In genomic region chr16:80449332-80449731, GRCh38 we compare ENCODE assay signal across 26 cellular contexts.
"Had no signal": no experiment of that assay in that cellular context is flagged by ENCODE, and none has a peak within 500 bp of the region (broad histone marks: within the 10 kb centered on the region; RNA-seq: fewer than 3 reads in every experiment).

No MANE protein-coding gene starts in this region.

- H3K36me3 ChIP-seq: neural progenitor cell, ovary, right lobe of liver, sigmoid colon, suprapubic skin, tibial artery, transverse colon, upper lobe of right lung, uterus had no signal

- H3K27me3 ChIP-seq: neural progenitor cell, ovary, right lobe of liver, sigmoid colon, suprapubic skin, testis, tibial artery, transverse colon, uterus had no signal

- DNase-seq: naive thymus-derived CD4-positive, alpha-beta T cell; natural killer cell; occipital lobe; ovary; posterior cingulate gyrus; right cardiac atrium; right lobe of liver; sigmoid colon; small intestine; stimulated activated CD4-positive, alpha-beta T cell treated with anti-CD3 and anti-CD28 coated beads, Interleukin-12 subunit alpha, Interleukin-12 subunit beta, amount 100 ng/mL, for 4 hours; stimulated activated CD4-positive, alpha-beta T cell treated with anti-CD3 and anti-CD28 coated beads, Interleukin-1b, Interleukin-23, amount 100 ng/mL, for 48 hours; stimulated activated CD4-positive, alpha-beta T cell treated with anti-CD3 and anti-CD28 coated beads, Interleukin-4, amount 100 ng/mL, for 1 hour; stimulated activated CD4-positive, alpha-beta T cell treated with anti-CD3 and anti-CD28 coated beads, Interleukin-4, amount 100 ng/mL, for 4 hours; stimulated activated CD8-positive, alpha-beta memory T cell treated with anti-CD3 and anti-CD28 coated beads, Interleukin-4, amount 100 ng/mL, for 48 hours; stimulated activated naive CD4-positive, alpha-beta T cell; stimulated activated naive CD8-positive, alpha-beta T cell treated with anti-CD3 and anti-CD28 coated beads, Interleukin-15, amount 100 ng/mL, for 72 hours; stimulated activated naive CD8-positive, alpha-beta T cell treated with anti-CD3 and anti-CD28 coated beads, Interleukin-15, Interleukin-2, amounts not matched to agents 100 U/mL and 50 U/mL, for 24 hours; substantia nigra; testis; tibial artery; transverse colon; upper lobe of right lung; uterus had no signal

- H3K9me3 ChIP-seq: ovary, right lobe of liver, sigmoid colon, suprapubic skin, testis, tibial artery, transverse colon, upper lobe of right lung, uterus had no signal

- H3K4me1 ChIP-seq: neural progenitor cell, parathyroid adenoma, right lobe of liver, sigmoid colon, suprapubic skin, testis, tibial artery, transverse colon, upper lobe of right lung, uterus had no signal

- H3K4me3 ChIP-seq: neural progenitor cell, ovary, right lobe of liver, sigmoid colon, suprapubic skin, testis, tibial artery, transverse colon, upper lobe of right lung, uterus had no signal

- H3K27ac ChIP-seq: neural progenitor cell, ovary, parathyroid adenoma, right lobe of liver, sigmoid colon, suprapubic skin, testis, tibial artery, transverse colon, upper lobe of right lung, uterus had no signal
